In genomic region chr20:23340524-23340923, GRCh38 we compare ENCODE assay signal across 8 cellular contexts. TPM values are rescaled to one million over a fixed set of nuclear protein-coding genes. Genes with fewer than 3 reads are reported as not detected.
DNase-seq lines count a peak whose midpoint lies in the region; ATAC-seq, FAIRE-seq and TF ChIP-seq lines count a peak whose summit lies in the region.

No MANE protein-coding gene starts in this region.

- H3K9me3 ChIP-seq in adrenal gland (replicated peaks in 1 of 3) (no peaks in the 10 kb centered on the region), left ventricle myocardium inferior (replicated peaks) (no peaks in the 10 kb centered on the region), gastrocnemius medialis (no peaks in the 10 kb centered on the region)

- FAIRE-seq in D721Med (lab: Jason Lieb, UNC) (no peak), H54 (lab: Jason Lieb, UNC) (no peak)

- H3K27ac ChIP-seq in adrenal gland: no peak overlapping the region
- H3K27ac ChIP-seq in left ventricle myocardium inferior (replicated peaks): no peak overlapping the region
- H3K27ac ChIP-seq in gastrocnemius medialis: no peak overlapping the region

- TF ChIP-seq POLR2A in H54 (IDR thresholded peaks at IDR 0.05; ENCODE audit: low read depth, low read length): no peak
- no peak for TF ChIP-seq POLR2A in adrenal gland (IDR thresholded peaks at IDR 0.05)
- TF ChIP-seq POLR2A in gastrocnemius medialis (IDR thresholded peaks at IDR 0.05): no peak

- in situ Hi-C loops in gastrocnemius medialis (cut with MboI; ENCODE audit: low sequenced_read_pairs in 4 of 4): loop anchor here (10.0 to 25.0 kb wide), 5 partner anchors 264 to 1003 kb away; partner anchors contain the start of genes THBD (in 2 of the 4), CST9 (in 1 of the 4) and SSTR4 (in 1 of the 4)

- intact Hi-C loops in adrenal gland (cut with DNase I): loop anchor here in 1 of 2 donors (10.0 kb wide), 1 partner anchor 646 kb away; no protein-coding TSS in a partner anchor
- intact Hi-C loops in left ventricle myocardium inferior (cut with micrococcal nuclease): loop anchor here (10.0 kb wide), 1 partner anchor 96 kb away; no protein-coding TSS in a partner anchor
- intact Hi-C loops in gastrocnemius medialis (cut with DNase I; ENCODE audit: low total_unique reads): loop anchor here (1.0 to 10.0 kb wide), 3 partner anchors 96 to 1006 kb away; no protein-coding TSS in a partner anchor

- H3K27me3 ChIP-seq in adrenal gland (no peaks in the 10 kb centered on the region), left ventricle myocardium inferior (ENCODE audit: low read depth) (no peaks in the 10 kb centered on the region), gastrocnemius medialis (no peaks in the 10 kb centered on the region)

- H3K36me3 ChIP-seq in adrenal gland (replicated peaks in 1 of 2) (no peaks in the 10 kb centered on the region), left ventricle myocardium inferior (no peaks in the 10 kb centered on the region), gastrocnemius medialis (no peaks in the 10 kb centered on the region)

- WGBS in adrenal gland, 4 donors: 16 to 45% (median 39%) methylated on average over 9 of the region's 9 CpGs

- no peaks in the 10 kb centered on the region for H3K4me1 ChIP-seq in adrenal gland (replicated peaks in 1 of 2)
- no peaks in the 10 kb centered on the region for H3K4me1 ChIP-seq in left ventricle myocardium inferior
- peaks cover 6% of the 10 kb centered on the region in 2 donors for H3K4me1 ChIP-seq in gastrocnemius medialis

- ATAC-seq in gastrocnemius medialis (peak; percentile 84 to 87), GM21825 (IDR thresholded peaks at IDR 0.05; ENCODE audit: unreplicated experiment) (no peak), HG03139 (IDR thresholded peaks at IDR 0.05; ENCODE audit: unreplicated experiment) (no peak)

- peak; percentile 41 for DNase-seq in D721Med (ENCODE audit: insufficient read length, low spot score)
- DNase-seq in H54 (ENCODE audit: insufficient read length, low spot score): peak; percentile 39
- DNase-seq in NCI-H345 (lab: John Stamatoyannopoulos, UW): peak; percentile 75
- DNase-seq in adrenal gland: peak in 6 of 7 donors; percentile 43 to 87 (median 60)
- peak; percentile 56 for DNase-seq in left ventricle myocardium inferior
- DNase-seq in gastrocnemius medialis: peak; percentile 39 to 63

- H3K4me3 ChIP-seq in adrenal gland (no peak overlapping the region), left ventricle myocardium inferior (no peak overlapping the region), gastrocnemius medialis (no peak overlapping the region)

- TF ChIP-seq CTCF in D721Med (IDR thresholded peaks at IDR 0.05; ENCODE audit: insufficient read depth, missing control alignments) (peak; percentile 73), adrenal gland (IDR thresholded peaks at IDR 0.05) (peak; percentile 21 to 73 (median 56)), left ventricle myocardium inferior (IDR thresholded peaks at IDR 0.05; ENCODE audit: borderline replicate concordance) (peak; percentile 84), gastrocnemius medialis (IDR thresholded peaks at IDR 0.05 in 4 of 5, conservative IDR thresholded peaks at IDR 0.05 in 1 of 5) (peak; percentile 33 to 75 (median 74))

RNA-seq across cellular contexts. Expression of gene NXT1, which starts 10.1 kb away (rescaled TPM):
- 10 to 100 TPM; 11.1 to 43.8 (median 20.3) TPM for total RNA-seq in adrenal gland
- polyA plus RNA-seq in adrenal gland: 10 to 100 TPM in 2 of 3 donors, 1 to 10 TPM in 1; 9.2 to 17.0 (median 15.5) TPM
- total RNA-seq in left ventricle myocardium inferior: 7.3 TPM
- total RNA-seq in gastrocnemius medialis: 10 to 100 TPM; 15.2 to 17.9 (median 15.9) TPM

RNA-seq across cellular contexts. Expression of gene GZF1, which starts 21.5 kb away (rescaled TPM):
- total RNA-seq in adrenal gland (10 to 100 TPM; 11.1 to 31.7 (median 21.1) TPM), left ventricle myocardium inferior (24.9 TPM), gastrocnemius medialis (10 to 100 TPM; 10.1 to 23.0 (median 13.3) TPM)
- polyA plus RNA-seq in adrenal gland: 10 to 100 TPM in 1 of 3 donors, 1 to 10 TPM in 2; 8.0 to 19.5 (median 8.2) TPM

Comparison
In these comparisons a context has a peak if more than half of its experiments do, and no peak if none do; other contexts are left out.
1. ATAC-seq: peak in gastrocnemius medialis (2 of 2); none in GM21825 (single experiment) and HG03139 (single experiment).
2. Peak in every context shown above with its lines, with median percentiles within 50 percentile points of each other: DNase-seq and CTCF ChIP-seq.